24 cellular contexts compared by ENCODE assay signal in genomic region chr14:25680934-25681333, GRCh38.
DNase-seq lines count a peak whose midpoint lies in the region; ATAC-seq, FAIRE-seq and TF ChIP-seq lines count a peak whose summit lies in the region.
"Had no signal": no experiment of that assay in that cellular context is flagged by ENCODE, and none has a peak within 500 bp of the region (broad histone marks: within the 10 kb centered on the region; RNA-seq: fewer than 3 reads in every experiment).

No MANE protein-coding gene starts in this region.

- no peaks in the 10 kb centered on the region for H3K36me3 ChIP-seq in kidney (ENCODE audit: control insufficient read depth in 1 of 2, insufficient read depth in 2 of 2, low read length in 2 of 2)
- H3K36me3 ChIP-seq: BLaER1 had no signal

- peak; percentile 31 for ATAC-seq in stimulated activated effector memory CD8-positive, alpha-beta T cell treated with anti-CD3 and anti-CD28 coated beads, Interleukin-12 subunit alpha, Interleukin-12 subunit beta, amount 100 ng/mL, for 72 hours
- ATAC-seq: GM12878 had no signal

- no peak overlapping the region for H3K9ac ChIP-seq in kidney (ENCODE audit: low read length in 2 of 2)
- H3K9ac ChIP-seq: BLaER1, GM23248 had no signal

- H3K9me3 ChIP-seq in kidney (ENCODE audit: control insufficient read depth in 1 of 2, low read length in 2 of 2) = no peaks in the 10 kb centered on the region

- no peak for FAIRE-seq in kidney (lab: Jason Lieb, UNC)
- FAIRE-seq: A204.1, D721Med, GM12878, GM19239, H1 had no signal

- H3K27ac ChIP-seq in kidney (ENCODE audit: low read depth in 2 of 2, low read length in 2 of 2) = no peak overlapping the region
- H3K27ac ChIP-seq: 22Rv1, BLaER1, GM23248 had no signal

- no peak overlapping the region for H3K4me3 ChIP-seq in kidney (ENCODE audit: low read length in 2 of 2)
- H3K4me3 ChIP-seq: BLaER1, GM12878, GM23248 had no signal

- intact Hi-C loops in kidney (cut with DNase I) = no loop called here

- no peaks in the 10 kb centered on the region for H3K4me1 ChIP-seq in kidney (ENCODE audit: control insufficient read depth in 1 of 2, insufficient read depth in 1 of 2, low read depth in 1 of 2, low read length in 2 of 2)

- H3K9me3 Mint-ChIP-seq in activated T-cell treated with anti-CD3 and anti-CD28 coated beads, Interleukin-2, amount 50 U/mL, for 24 hours = peaks cover 13% of the 10 kb centered on the region
- peaks cover 15% of the 10 kb centered on the region for H3K9me3 Mint-ChIP-seq in stimulated activated effector memory CD8-positive, alpha-beta T cell treated with anti-CD3 and anti-CD28 coated beads, Interleukin-12 subunit alpha, Interleukin-12 subunit beta, amount 100 ng/mL, for 72 hours

- no peak for TF ChIP-seq CTCF in kidney (IDR thresholded peaks at IDR 0.05; ENCODE audit: borderline replicate concordance, extremely low read depth, insufficient read depth)

- H3K27ac Mint-ChIP-seq in activated T-cell treated with anti-CD3 and anti-CD28 coated beads, Interleukin-2, amount 50 U/mL, for 24 hours = no peak overlapping the region
- no peak overlapping the region for H3K27ac Mint-ChIP-seq in stimulated activated effector memory CD8-positive, alpha-beta T cell treated with anti-CD3 and anti-CD28 coated beads, Interleukin-12 subunit alpha, Interleukin-12 subunit beta, amount 100 ng/mL, for 72 hours
- H3K27ac Mint-ChIP-seq: B cell; CD14-positive monocyte; CD4-positive, alpha-beta T cell; CD8-positive, alpha-beta memory T cell had no signal

- no peaks in the 10 kb centered on the region for H3K36me3 Mint-ChIP-seq in activated T-cell treated with anti-CD3 and anti-CD28 coated beads, Interleukin-2, amount 50 U/mL, for 24 hours (ENCODE audit: low read depth)
- H3K36me3 Mint-ChIP-seq in stimulated activated effector memory CD8-positive, alpha-beta T cell treated with anti-CD3 and anti-CD28 coated beads, Interleukin-12 subunit alpha, Interleukin-12 subunit beta, amount 100 ng/mL, for 72 hours = no peaks in the 10 kb centered on the region
- H3K36me3 Mint-ChIP-seq: CD14-positive monocyte; CD8-positive, alpha-beta memory T cell had no signal

- DNase-seq in activated T-cell treated with anti-CD3 and anti-CD28 coated beads, Interleukin-2, amount 50 U/mL, for 24 hours = peak; percentile 22
- no peak for DNase-seq in activated T-cell treated with anti-CD3 and anti-CD28 coated beads, Interleukin-2, amount 50 U/mL, for 1 hour
- DNase-seq in kidney (peak; percentile 38), globus pallidus (ENCODE audit: low spot score) (no peak), mucosa of gallbladder (ENCODE audit: low spot score) (no peak)
- DNase-seq in stimulated activated effector memory CD8-positive, alpha-beta T cell treated with anti-CD3 and anti-CD28 coated beads, Interleukin-12 subunit alpha, Interleukin-12 subunit beta, amount 100 ng/mL, for 72 hours (ENCODE audit: low spot score in 2 of 2) = no peak
- DNase-seq: CD4-positive, alpha-beta T cell; CD8-positive, alpha-beta memory T cell; DMS 273 treated with DMSO at 0.1 percent for 48 hours; DMS79; EL; GDM1; GM23248; H7; HCEC 1CT had no signal

- no peaks in the 10 kb centered on the region for H3K4me1 Mint-ChIP-seq in activated T-cell treated with anti-CD3 and anti-CD28 coated beads, Interleukin-2, amount 50 U/mL, for 24 hours (ENCODE audit: low read depth)
- H3K4me1 Mint-ChIP-seq in stimulated activated effector memory CD8-positive, alpha-beta T cell treated with anti-CD3 and anti-CD28 coated beads, Interleukin-12 subunit alpha, Interleukin-12 subunit beta, amount 100 ng/mL, for 72 hours = no peaks in the 10 kb centered on the region
- H3K4me1 Mint-ChIP-seq: B cell; CD14-positive monocyte; CD8-positive, alpha-beta memory T cell had no signal

- H3K4me3 Mint-ChIP-seq in activated T-cell treated with anti-CD3 and anti-CD28 coated beads, Interleukin-2, amount 50 U/mL, for 24 hours = no peak overlapping the region
- H3K4me3 Mint-ChIP-seq in stimulated activated effector memory CD8-positive, alpha-beta T cell treated with anti-CD3 and anti-CD28 coated beads, Interleukin-12 subunit alpha, Interleukin-12 subunit beta, amount 100 ng/mL, for 72 hours = no peak overlapping the region
- H3K4me3 Mint-ChIP-seq: B cell; CD14-positive monocyte; CD4-positive, alpha-beta T cell; CD8-positive, alpha-beta memory T cell had no signal

- H3K27me3 Mint-ChIP-seq in activated T-cell treated with anti-CD3 and anti-CD28 coated beads, Interleukin-2, amount 50 U/mL, for 24 hours = no peaks in the 10 kb centered on the region
- H3K27me3 Mint-ChIP-seq: B cell; CD4-positive, alpha-beta T cell; CD8-positive, alpha-beta memory T cell had no signal

Comparison
In these comparisons a context has a peak if more than half of its experiments do, and no peak if none do; other contexts are left out.
1. DNase-seq: peak in activated T-cell treated with anti-CD3 and anti-CD28 coated beads, Interleukin-2, amount 50 U/mL, for 24 hours (single experiment) and kidney (single experiment); none in activated T-cell treated with anti-CD3 and anti-CD28 coated beads, Interleukin-2, amount 50 U/mL, for 1 hour (single experiment), stimulated activated effector memory CD8-positive, alpha-beta T cell treated with anti-CD3 and anti-CD28 coated beads, Interleukin-12 subunit alpha, Interleukin-12 subunit beta, amount 100 ng/mL, for 72 hours (0 of 2), globus pallidus (single experiment) and mucosa of gallbladder (single experiment).